Comparison of ENCODE assay signal across 1 cellular context in genomic region chr9:93343663-93344062, GRCh38.
TF ChIP-seq lines count a peak whose summit lies in the region.

No MANE protein-coding gene starts in this region.

TF ChIP-seq in GM23338, 12 proteins besides CTCF, POLR2A, EP300 and RAD21:
- TF ChIP-seq ZNF462 (CRISPR knock-in tag; IDR thresholded peaks at IDR 0.05) (no peak), EZH2 (IDR thresholded peaks at IDR 0.05; ENCODE audit: low read depth, unreplicated experiment) (no peak), POLR2AphosphoS5 (IDR thresholded peaks at IDR 0.05; ENCODE audit: low read depth) (no peak), NANOG (IDR thresholded peaks at IDR 0.05; ENCODE audit: borderline replicate concordance) (no peak), ETS1 (IDR thresholded peaks at IDR 0.05) (no peak), EZH2phosphoT487 (IDR thresholded peaks at IDR 0.05; ENCODE audit: unreplicated experiment) (no peak), ZNF331 (CRISPR knock-in tag; IDR thresholded peaks at IDR 0.05; ENCODE audit: low read depth) (no peak), JUNB (IDR thresholded peaks at IDR 0.05; ENCODE audit: unreplicated experiment) (no peak), STAT1 (IDR thresholded peaks at IDR 0.05; ENCODE audit: unreplicated experiment) (no peak), CREB1 (CRISPR knock-in tag; IDR thresholded peaks at IDR 0.05; ENCODE audit: low read depth) (no peak), ZNF114 (CRISPR knock-in tag; IDR thresholded peaks at IDR 0.05) (no peak)
- TF ChIP-seq, protein P1, sequence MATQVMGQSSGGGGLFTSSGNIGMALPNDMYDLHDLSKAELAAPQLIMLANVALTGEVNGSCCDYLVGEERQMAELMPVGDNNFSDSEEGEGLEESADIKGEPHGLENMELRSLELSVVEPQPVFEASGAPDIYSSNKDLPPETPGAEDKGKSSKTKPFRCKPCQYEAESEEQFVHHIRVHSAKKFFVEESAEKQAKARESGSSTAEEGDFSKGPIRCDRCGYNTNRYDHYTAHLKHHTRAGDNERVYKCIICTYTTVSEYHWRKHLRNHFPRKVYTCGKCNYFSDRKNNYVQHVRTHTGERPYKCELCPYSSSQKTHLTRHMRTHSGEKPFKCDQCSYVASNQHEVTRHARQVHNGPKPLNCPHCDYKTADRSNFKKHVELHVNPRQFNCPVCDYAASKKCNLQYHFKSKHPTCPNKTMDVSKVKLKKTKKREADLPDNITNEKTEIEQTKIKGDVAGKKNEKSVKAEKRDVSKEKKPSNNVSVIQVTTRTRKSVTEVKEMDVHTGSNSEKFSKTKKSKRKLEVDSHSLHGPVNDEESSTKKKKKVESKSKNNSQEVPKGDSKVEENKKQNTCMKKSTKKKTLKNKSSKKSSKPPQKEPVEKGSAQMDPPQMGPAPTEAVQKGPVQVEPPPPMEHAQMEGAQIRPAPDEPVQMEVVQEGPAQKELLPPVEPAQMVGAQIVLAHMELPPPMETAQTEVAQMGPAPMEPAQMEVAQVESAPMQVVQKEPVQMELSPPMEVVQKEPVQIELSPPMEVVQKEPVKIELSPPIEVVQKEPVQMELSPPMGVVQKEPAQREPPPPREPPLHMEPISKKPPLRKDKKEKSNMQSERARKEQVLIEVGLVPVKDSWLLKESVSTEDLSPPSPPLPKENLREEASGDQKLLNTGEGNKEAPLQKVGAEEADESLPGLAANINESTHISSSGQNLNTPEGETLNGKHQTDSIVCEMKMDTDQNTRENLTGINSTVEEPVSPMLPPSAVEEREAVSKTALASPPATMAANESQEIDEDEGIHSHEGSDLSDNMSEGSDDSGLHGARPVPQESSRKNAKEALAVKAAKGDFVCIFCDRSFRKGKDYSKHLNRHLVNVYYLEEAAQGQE (IDR thresholded peaks at IDR 0.05; ENCODE audit: unreplicated experiment), result no peak
